7 cellular contexts compared by ENCODE assay signal in the genomic region with DNA sequence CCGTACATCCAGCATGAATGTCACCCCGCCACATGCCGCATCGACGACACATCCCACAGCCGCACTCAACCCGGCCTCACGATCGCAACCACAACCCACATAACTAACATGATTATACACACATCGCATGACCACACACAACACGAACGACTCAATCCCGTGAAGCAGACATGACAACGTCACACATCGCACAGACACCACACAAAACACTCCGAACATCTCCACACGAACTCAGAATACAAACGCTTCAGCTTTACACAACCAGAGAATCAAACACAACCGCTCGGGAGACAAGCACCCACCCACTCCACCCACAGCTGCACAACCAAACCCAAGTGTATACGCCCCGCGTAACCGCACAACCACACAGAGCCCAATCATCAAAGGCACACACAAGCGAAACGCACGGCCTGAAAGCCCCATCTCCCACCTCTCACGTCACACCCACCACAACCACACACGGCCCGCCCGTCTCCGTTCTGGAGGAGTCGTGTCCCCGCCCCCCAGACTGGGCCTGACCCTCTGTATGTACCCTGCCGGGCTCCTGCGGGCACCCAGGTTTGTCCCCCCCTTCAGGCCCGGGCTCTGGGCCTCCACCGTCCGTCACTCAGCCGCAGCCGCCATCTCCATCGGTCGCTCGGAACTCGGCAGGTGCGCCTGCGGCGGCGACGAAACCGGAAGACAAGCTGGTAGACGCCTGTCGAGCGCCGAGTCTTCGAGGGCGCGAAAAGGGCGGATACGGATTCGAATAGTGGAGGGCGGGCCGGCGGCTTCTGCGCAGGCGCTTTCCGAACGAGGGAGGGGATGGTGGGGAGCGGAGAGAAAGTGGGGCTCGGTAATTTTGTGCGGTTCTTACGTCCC. TPM values are rescaled to one million over a fixed set of nuclear protein-coding genes. Genes with fewer than 3 reads are reported as not detected.
DNase-seq lines count a peak whose midpoint lies in the region; ATAC-seq, FAIRE-seq and TF ChIP-seq lines count a peak whose summit lies in the region.

Gene RBSN, minus strand, starts transcription at position 646 of the 861 bp plus-strand sequence. CDS start 3,028 bp downstream, outside the sequence.

- peak within 1 kb of the TSS; percentile 85 for H3K9ac ChIP-seq in GM12878 (ENCODE audit: control insufficient read depth, insufficient read depth, low read length)

- TF ChIP-seq CTCF in GM12878 (IDR thresholded peaks at IDR 0.05 in 2 of 3, conservative IDR thresholded peaks at IDR 0.05 in 1 of 3; ENCODE audit: control insufficient read depth in 2 of 3, extremely low read depth in 1 of 3, insufficient read depth in 1 of 3, low read depth in 3 of 3, low read length in 3 of 3): no peak

- SMC1A ChIA-PET in GM12878 (lab: Charles Lee; ENCODE audit: uncharacterized antibody, unreplicated experiment): interaction anchor here (1.0 to 2.2 kb wide), 8 partner anchors 9 to 307 kb away, joined by 3 to 11 read pairs (median 4); partner anchors contain the start of genes CAPN7, MRPS25 and NR2C2

- H3K36me3 ChIP-seq in GM12878 (ENCODE audit: control insufficient read depth in 2 of 2, insufficient read depth in 2 of 2, low read length in 1 of 2): peaks cover 1 to 17% of the 10 kb centered on the region in 2 experiments; a peak in 3 of 4 replicates

- peak within 1 kb of the TSS; percentile 69 for H3K27ac ChIP-seq in GM12878 (ENCODE audit: control insufficient read depth, insufficient read depth)

- CTCF ChIA-PET in GM12878 (lab: Yijun Ruan, JAX): interaction anchor here (0.9 to 5.1 kb wide), 10 partner anchors 10 to 448 kb away, joined by 3 to 31 read pairs (median 4); partner anchors contain the start of gene MRPS25

- peaks cover 8% of the 10 kb centered on the region for H3K4me1 ChIP-seq in GM12878 (ENCODE audit: control insufficient read depth, insufficient read depth, low read length)

- intact Hi-C loops in GM12878 (cut with micrococcal nuclease; ENCODE audit: unreplicated experiment): loop anchor here (1.0 to 2.0 kb wide), 2 partner anchors 48 to 173 kb away; no protein-coding TSS in a partner anchor

- POLR2A ChIA-PET in GM12878 (lab: Charles Lee): interaction anchor here (0.6 to 2.2 kb wide), 9 partner anchors 9 to 125 kb away, joined by 3 to 16 read pairs (median 4); partner anchors contain the start of genes CAPN7 and MRPS25

- H2AFZ ChIP-seq in GM12878 (ENCODE audit: control insufficient read depth, low read depth, low read length): peak within 1 kb of the TSS; percentile 100

- peaks cover 13% of the 10 kb centered on the region for H3K79me2 ChIP-seq in GM12878 (ENCODE audit: control insufficient read depth, insufficient read depth, low read length)

- peak in 1 of 2 experiments; percentile 14; a peak in 3 of 4 replicates for TF ChIP-seq EP300 in GM12878 (IDR thresholded peaks at IDR 0.05; ENCODE audit: borderline replicate concordance in 1 of 2, control insufficient read depth in 1 of 2, low read depth in 2 of 2, low read length in 2 of 2)

- no TSS peak for BruUV-seq in GM12878 (replicated peaks; lab: Mats Ljungman, UMichigan)

- peak within 1 kb of the TSS; percentile 98 for H3K4me3 ChIP-seq in GM12878

- TF ChIP-seq POLR2A in GM12878 (IDR thresholded peaks at IDR 0.05; ENCODE audit: low read depth, low read length): peak; percentile 93

- DNase-seq in NCI-H2029 treated with DMSO at 0.1 percent for 48 hours (lab: John Stamatoyannopoulos, UW) (peak; percentile 88), T1000 (lab: John Stamatoyannopoulos, UW) (peak; percentile 92), GM12878 (ENCODE audit: low read depth, low spot score) (peak; percentile 75), hippocampal formation (lab: John Stamatoyannopoulos, UW) (peak; percentile 90 to 96), retina (peak; percentile 96)

- WGBS in GM12878 (ENCODE audit: insufficient coverage, insufficient replicate concordance, low lambda C conversion rate, missing lambda C conversion rate): under 1% methylated on average over 71 of the region's 72 CpGs

- H4K20me1 ChIP-seq in GM12878 (ENCODE audit: control insufficient read depth, insufficient read depth): no peaks in the 10 kb centered on the region

- ATAC-seq in GM18511 (IDR thresholded peaks at IDR 0.05; ENCODE audit: unreplicated experiment) (peak; percentile 81), HG02973 (IDR thresholded peaks at IDR 0.05; ENCODE audit: unreplicated experiment) (peak; percentile 82), GM12878 (peak; percentile 90)

- no peaks in the 10 kb centered on the region for H3K9me3 ChIP-seq in GM12878 (replicated peaks; ENCODE audit: control insufficient read depth, insufficient read depth, low read length)

- FAIRE-seq in GM12878 (lab: Jason Lieb, UNC): peak; percentile 95

- H3K27me3 ChIP-seq in GM12878 (replicated peaks in 1 of 2; ENCODE audit: control insufficient read depth in 2 of 2, insufficient read depth in 2 of 2, low read length in 1 of 2): no peaks in the 10 kb centered on the region

- in situ Hi-C loops in GM12878 (cut with MboI): no loop called here

- RAD21 ChIA-PET in GM12878 (lab: Charles Lee; ENCODE audit: unreplicated experiment): interaction anchor here (0.6 to 1.4 kb wide), 9 partner anchors 10 to 335 kb away, joined by 3 to 5 read pairs (median 4); partner anchors contain the start of gene NR2C2

- H3K4me2 ChIP-seq in GM12878 (ENCODE audit: control insufficient read depth, insufficient read depth): peak within 1 kb of the TSS; percentile 94

- TF ChIP-seq RAD21 in GM12878 (IDR thresholded peaks at IDR 0.05; ENCODE audit: insufficient read depth, low read depth, low read length): no peak

TF ChIP-seq in GM12878, 131 proteins besides CTCF, POLR2A, EP300 and RAD21 (continues in another document):
- 0 out of 2 replicates have a peak, but pooled peaks have one; percentile 32 for TF ChIP-seq CBX5 (IDR thresholded peaks at IDR 0.05; ENCODE audit: low read depth)
- TF ChIP-seq ELK1 (IDR thresholded peaks at IDR 0.05; ENCODE audit: low read depth, low read length): peak; percentile 97
- TF ChIP-seq, protein P1, sequence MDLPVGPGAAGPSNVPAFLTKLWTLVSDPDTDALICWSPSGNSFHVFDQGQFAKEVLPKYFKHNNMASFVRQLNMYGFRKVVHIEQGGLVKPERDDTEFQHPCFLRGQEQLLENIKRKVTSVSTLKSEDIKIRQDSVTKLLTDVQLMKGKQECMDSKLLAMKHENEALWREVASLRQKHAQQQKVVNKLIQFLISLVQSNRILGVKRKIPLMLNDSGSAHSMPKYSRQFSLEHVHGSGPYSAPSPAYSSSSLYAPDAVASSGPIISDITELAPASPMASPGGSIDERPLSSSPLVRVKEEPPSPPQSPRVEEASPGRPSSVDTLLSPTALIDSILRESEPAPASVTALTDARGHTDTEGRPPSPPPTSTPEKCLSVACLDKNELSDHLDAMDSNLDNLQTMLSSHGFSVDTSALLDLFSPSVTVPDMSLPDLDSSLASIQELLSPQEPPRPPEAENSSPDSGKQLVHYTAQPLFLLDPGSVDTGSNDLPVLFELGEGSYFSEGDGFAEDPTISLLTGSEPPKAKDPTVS (IDR thresholded peaks at IDR 0.05; ENCODE audit: low read depth, low read length): 0 out of 2 replicates have a peak, but pooled peaks have one; percentile 30
- TF ChIP-seq NR2C1 (IDR thresholded peaks at IDR 0.05): peak; percentile 67
- TF ChIP-seq SRF (IDR thresholded peaks at IDR 0.05; ENCODE audit: low read depth in 2 of 2, low read length in 2 of 2): peak; percentile 97 to 99
- no peak for TF ChIP-seq ZBTB33 (IDR thresholded peaks at IDR 0.05)

RNA-seq across cellular contexts. Expression of gene RBSN, which starts in this region (rescaled TPM):
- total RNA-seq in GM12878 (2013; cell fraction: nucleolus; rRNA removed): 48.9 and 49.4 TPM in 2 replicates
- 12.0 and 13.8 TPM in 2 replicates for total RNA-seq in GM12878 (2014; rRNA removed)
- total RNA-seq in GM12878 (2014; rRNA removed; fragmentation: Illumina TruSeq; extraction: Trizol): 10.2 and 11.0 TPM in 2 replicates
- total RNA-seq in GM12878 (2021): 10.7 and 11.9 TPM in 2 replicates
- polyA plus RNA-seq in GM12878 (2011; ENCODE audit: low read depth): 6.1 TPM
- 10.9 and 11.1 TPM in 2 replicates for polyA plus RNA-seq in GM12878 (2011; rRNA removed)
- 7.6 and 8.4 TPM in 2 replicates for polyA plus RNA-seq in GM12878 (2011; cell fraction: cytosol; rRNA removed)
- 19.1 and 19.3 TPM in 2 replicates for polyA plus RNA-seq in GM12878 (2011; cell fraction: nucleus; rRNA removed)
- 6.3 and 7.7 TPM in 2 replicates for polyA plus RNA-seq in GM12878 (2012)
- 7.8 and 8.4 TPM in 2 replicates for polyA plus RNA-seq in GM12878 (2014; fragmentation: Illumina TruSeq; extraction: Trizol)
- 1 to 10 TPM; 2.0 to 2.1 TPM for polyA plus RNA-seq in GM12878 (2014; fragmentation: Nextera tagmentation; extraction: Ambion mirVana)
- polyA plus RNA-seq in GM12878 (2014; rRNA removed): 7.2 and 7.4 TPM in 2 replicates
- 10 to 100 TPM; 13.4 to 17.5 TPM for polyA plus RNA-seq in GM12878 (2016; fragmentation: Nextera tagmentation; extraction: Ambion mirVana)
- 15.4 and 15.6 TPM in 2 replicates for polyA minus RNA-seq in GM12878 (2011; rRNA and poly(A)+ RNA removed)
- 5.7 and 7.0 TPM in 2 replicates for polyA minus RNA-seq in GM12878 (2011; cell fraction: cytosol; rRNA and poly(A)+ RNA removed)
- 7.4 and 11.9 TPM in 2 replicates for polyA minus RNA-seq in GM12878 (2011; cell fraction: nucleus; rRNA and poly(A)+ RNA removed)

Comparison
In these comparisons a context has a peak if more than half of its experiments do, and no peak if none do; other contexts are left out.
1. Peak in every context shown above with its lines: DNase-seq, ATAC-seq, H3K4me3 ChIP-seq and H3K27ac ChIP-seq.